In the genomic region with DNA sequence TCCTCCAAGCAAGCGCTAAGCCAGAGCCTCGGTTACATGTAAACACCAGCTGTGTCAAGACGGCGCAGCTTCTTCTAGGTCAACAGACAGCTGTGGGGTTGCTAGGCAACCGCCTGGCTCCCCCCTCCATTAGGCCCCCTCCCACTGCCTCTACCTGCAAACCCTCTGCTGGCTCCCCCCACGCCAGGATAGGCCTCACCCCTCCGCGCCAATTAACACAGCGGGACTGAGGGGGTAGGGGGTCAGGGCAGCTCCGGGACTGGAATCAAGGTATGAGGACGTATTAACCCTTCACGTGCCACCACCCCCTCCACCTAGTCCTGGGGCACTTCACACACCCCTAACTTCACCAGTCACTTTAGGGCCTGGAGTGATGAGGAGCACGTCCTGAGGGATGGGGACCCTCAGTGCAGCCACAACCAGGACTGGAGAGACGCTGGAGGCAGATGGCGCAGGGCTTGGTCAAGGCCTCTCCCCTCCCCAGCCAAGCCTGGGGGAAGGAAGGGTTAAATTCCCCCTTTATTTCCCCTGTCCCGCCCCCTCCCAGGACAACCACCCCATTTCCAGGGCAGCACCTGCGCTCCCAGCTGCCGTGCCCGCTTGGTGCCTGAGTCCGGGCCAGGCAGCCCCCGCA, we compare ENCODE assay signal across 8 cellular contexts. TPM values are rescaled to one million over a fixed set of nuclear protein-coding genes. Genes with fewer than 3 reads are reported as not detected.
A peak's percentile ranks its signal among the peaks of the same experiment; 100 is the strongest.
DNase-seq lines count a peak whose midpoint lies in the region; ATAC-seq and TF ChIP-seq lines count a peak whose summit lies in the region.

No MANE protein-coding gene starts in this region.

- peak; percentile 26 to 32 for DNase-seq in stimulated activated CD4-positive, alpha-beta T cell treated with anti-CD3 and anti-CD28 coated beads, Interleukin-2, amount 100 ng/mL, for 24 hours
- no peak for DNase-seq in stimulated activated CD4-positive, alpha-beta T cell treated with anti-CD3 and anti-CD28 coated beads, Interleukin-4, amount 100 ng/mL, for 1 hour
- peak; percentile 84 for DNase-seq in NCI-H774 (lab: John Stamatoyannopoulos, UW)
- DNase-seq in adrenal gland: peak; percentile 53 to 92 (median 65)
- peak; percentile 43 for DNase-seq in stimulated activated CD8-positive, alpha-beta memory T cell treated with anti-CD3 and anti-CD28 coated beads, Interleukin-4, amount 100 ng/mL, for 48 hours

- intact Hi-C loops in adrenal gland (cut with DNase I): no loop called here

- H3K27ac ChIP-seq in adrenal gland (peak overlapping the region; percentile 65 to 94 (median 85)), iPS-20b (ENCODE audit: low read length) (peak overlapping the region; percentile 48)

- H3K4me3 ChIP-seq in adrenal gland (peak overlapping the region in 2 of 4 donors; percentile 26 to 57), iPS-20b (ENCODE audit: low read length) (peak overlapping the region; percentile 73)

- no peaks in the 10 kb centered on the region for H3K9me3 ChIP-seq in adrenal gland (replicated peaks in 1 of 3)
- H3K9me3 ChIP-seq in iPS-20b (ENCODE audit: insufficient read depth, low read depth, low read length): no peaks in the 10 kb centered on the region

- H3K36me3 ChIP-seq in adrenal gland (replicated peaks in 1 of 2) (no peaks in the 10 kb centered on the region), iPS-20b (ENCODE audit: insufficient read depth, low read depth, low read length) (no peaks in the 10 kb centered on the region)

- no peak for TF ChIP-seq POLR2A in adrenal gland (IDR thresholded peaks at IDR 0.05)

- H3K4me1 ChIP-seq in adrenal gland (replicated peaks in 1 of 2) (peaks cover 50 to 64% of the 10 kb centered on the region in 2 donors), iPS-20b (ENCODE audit: insufficient read depth, low read length) (peaks cover 47% of the 10 kb centered on the region)

- no peak for ATAC-seq in GM21737 (IDR thresholded peaks at IDR 0.05; ENCODE audit: unreplicated experiment)
- ATAC-seq in HG02763 (IDR thresholded peaks at IDR 0.05; ENCODE audit: unreplicated experiment): no peak

- peak overlapping the region; percentile 67; the same call in 1 of the 2 replicates for H3K9ac ChIP-seq in iPS-20b (ENCODE audit: low read depth, low read length)

- 19 to 63% (median 24%) methylated on average over 6 to 21 of the region's 21 CpGs for WGBS in adrenal gland, 4 donors

- H3K27me3 ChIP-seq in adrenal gland (no peaks in the 10 kb centered on the region), iPS-20b (ENCODE audit: insufficient read depth, low read length) (peaks cover 7% of the 10 kb centered on the region; the same call in 1 of the 2 replicates)

- TF ChIP-seq CTCF in adrenal gland (IDR thresholded peaks at IDR 0.05): no peak

RNA-seq across cellular contexts. Expression of gene WASF2, which starts 37.4 kb away (rescaled TPM):
- 100 to 1,000 TPM in 4 of 8 donors, 10 to 100 TPM in 4; 47.3 to 159 (median 93.4) TPM for total RNA-seq in adrenal gland
- 10 to 100 TPM; 18.9 to 94.6 (median 29.0) TPM for polyA plus RNA-seq in adrenal gland
